Comparison of ENCODE assay signal across 1 cellular context in the genomic region with DNA sequence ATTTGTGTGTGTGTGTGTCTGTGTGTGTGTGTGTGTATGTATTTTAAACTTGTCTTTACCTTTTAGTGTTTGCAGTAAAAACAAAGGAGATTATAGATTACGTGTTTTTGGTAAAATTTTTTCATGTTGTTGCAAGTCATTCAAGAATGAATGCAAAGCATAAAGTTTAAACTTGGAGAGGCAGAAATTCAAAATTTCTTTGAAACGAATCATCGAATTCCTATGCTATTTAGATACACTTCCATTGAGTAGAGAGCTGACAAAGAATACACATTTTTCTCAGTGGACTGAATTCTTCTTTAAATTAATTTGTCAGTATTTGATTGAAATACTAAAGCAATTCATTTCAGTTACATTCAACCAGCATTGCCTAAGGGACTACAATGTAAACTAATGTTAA.
TF ChIP-seq lines count a peak whose summit lies in the region.

No MANE protein-coding gene starts in this region.

TF ChIP-seq in A549, 52 proteins besides CTCF, POLR2A, EP300 and RAD21 (continued from another document):
- TF ChIP-seq, protein P1, sequence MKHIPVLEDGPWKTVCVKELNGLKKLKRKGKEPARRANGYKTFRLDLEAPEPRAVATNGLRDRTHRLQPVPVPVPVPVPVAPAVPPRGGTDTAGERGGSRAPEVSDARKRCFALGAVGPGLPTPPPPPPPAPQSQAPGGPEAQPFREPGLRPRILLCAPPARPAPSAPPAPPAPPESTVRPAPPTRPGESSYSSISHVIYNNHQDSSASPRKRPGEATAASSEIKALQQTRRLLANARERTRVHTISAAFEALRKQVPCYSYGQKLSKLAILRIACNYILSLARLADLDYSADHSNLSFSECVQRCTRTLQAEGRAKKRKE (CRISPR knock-in tag; IDR thresholded peaks at IDR 0.05; ENCODE audit: low read depth) = no peak
- TF ChIP-seq KDM1A (IDR thresholded peaks at IDR 0.05; ENCODE audit: low read depth) (no peak), HOXB5 (CRISPR knock-in tag; IDR thresholded peaks at IDR 0.05) (no peak), CHD2 (IDR thresholded peaks at IDR 0.05; ENCODE audit: low read length, partially characterized antibody) (no peak)
